In the genomic region with DNA sequence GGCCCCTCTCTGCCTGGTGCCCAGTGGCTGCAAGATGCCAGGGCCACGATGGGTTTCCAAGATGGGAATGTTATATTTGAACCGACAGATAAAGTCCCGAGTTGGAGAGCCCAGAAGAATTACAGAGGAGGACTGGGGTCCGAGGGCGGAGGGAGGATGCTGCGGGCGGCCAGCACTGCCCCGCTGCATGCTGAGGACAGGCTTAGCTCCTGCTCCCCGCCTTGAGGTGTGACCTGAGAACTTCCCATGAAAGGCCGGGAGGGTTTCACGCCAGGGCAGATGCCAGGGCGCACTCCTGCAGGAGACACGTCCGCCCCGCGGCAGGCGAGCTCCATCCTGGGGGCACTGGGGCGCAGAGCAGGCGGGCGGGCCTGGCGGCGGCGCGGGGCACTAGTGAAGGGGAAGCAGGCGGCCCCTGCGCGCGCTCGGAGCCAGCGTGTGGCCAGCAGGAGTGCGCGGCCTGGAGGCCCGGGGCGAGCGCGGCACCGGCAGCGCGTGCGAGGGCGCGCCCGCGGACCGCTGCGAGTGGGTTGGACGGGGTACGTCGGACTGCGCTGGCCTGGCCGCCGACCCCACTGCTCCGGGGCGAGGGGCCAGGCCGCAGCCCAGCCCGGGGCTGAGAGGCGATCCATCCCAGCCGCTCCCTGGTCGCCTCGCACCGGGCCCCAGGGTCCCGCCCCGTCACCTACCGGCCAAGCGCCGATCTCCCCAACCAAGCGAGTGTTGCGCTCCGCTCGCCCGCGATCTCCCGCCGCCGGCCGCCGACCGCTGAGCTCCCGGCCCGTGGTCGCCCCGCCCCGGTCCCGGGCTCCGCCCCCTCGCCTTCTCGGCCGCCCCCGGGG, we compare ENCODE assay signal across 8 cellular contexts. TPM values are rescaled to one million over a fixed set of nuclear protein-coding genes. Genes with fewer than 3 reads are reported as not detected.
DNase-seq lines count a peak whose midpoint lies in the region; TF ChIP-seq lines count a peak whose summit lies in the region.

A gene (minus strand): TSS at position 750 of the 842 bp plus-strand sequence. CDS start 26,275 bp downstream, outside the sequence.

- H3K27me3 ChIP-seq in GM06990 (replicated peaks; ENCODE audit: control insufficient read depth, insufficient read depth, low read length) (no peaks in the 10 kb centered on the region), H7 (ENCODE audit: control insufficient read depth, insufficient read depth, low read length) (no peaks in the 10 kb centered on the region), kidney epithelial cell (ENCODE audit: control insufficient read depth, insufficient read depth, low read length) (no peaks in the 10 kb centered on the region)

- no peak for DNase-seq in GM06990 (ENCODE audit: extremely low read depth, insufficient read length)
- peak; percentile 89 for DNase-seq in H7
- DNase-seq in NCI-H1092 (lab: John Stamatoyannopoulos, UW): peak; percentile 71
- peak; percentile 43 for DNase-seq in activated CD4-positive, CD25-positive, alpha-beta regulatory T cell treated with anti-CD3 and anti-CD28 coated beads, Interleukin-2, amount 50 U/mL, for 16 hours (ENCODE audit: low read depth, low spot score)
- DNase-seq in cerebellar cortex (ENCODE audit: low spot score): peak; percentile 50
- no peak for DNase-seq in kidney epithelial cell (ENCODE audit: low read depth)
- DNase-seq in stimulated activated CD4-positive, alpha-beta T cell treated with anti-CD3 and anti-CD28 coated beads, Interleukin-2, amount 100 ng/mL, for 4 hours (ENCODE audit: low read depth): peak; percentile 39
- no peak for DNase-seq in NCI-H2107 treated with DMSO at 0.1 percent for 48 hours (lab: John Stamatoyannopoulos, UW; ENCODE audit: unreplicated experiment)

- TF ChIP-seq CTCF in GM06990 (IDR thresholded peaks at IDR 0.05; ENCODE audit: insufficient read depth, low read length, poor library complexity, severe bottlenecking) (no peak), kidney epithelial cell (IDR thresholded peaks at IDR 0.05; ENCODE audit: insufficient read depth, low read length, poor library complexity, severe bottlenecking) (no peak)

- H3K4me3 ChIP-seq in GM06990 (replicated peaks; ENCODE audit: low read depth, low read length): peak within 1 kb of the TSS; percentile 83
- peak within 1 kb of the TSS; percentile 80 for H3K4me3 ChIP-seq in H7 (ENCODE audit: insufficient read depth, low read depth, low read length)
- peak within 1 kb of the TSS; percentile 91 for H3K4me3 ChIP-seq in kidney epithelial cell (ENCODE audit: low read depth, low read length)

- H3K36me3 ChIP-seq in GM06990 (ENCODE audit: control insufficient read depth, insufficient read depth, low read length) (no peaks in the 10 kb centered on the region; the same call in 1 of the 2 replicates), H7 (replicated peaks; ENCODE audit: control insufficient read depth, insufficient read depth, low read length) (no peaks in the 10 kb centered on the region), kidney epithelial cell (ENCODE audit: control insufficient read depth, insufficient read depth, low read length) (no peaks in the 10 kb centered on the region)

RNA-seq across cellular contexts. Expression of the gene that starts here (rescaled TPM):
- 1.6 TPM in 2 replicates for total RNA-seq in H7 (2014; rRNA removed; shearing (Covaris generic))
- total RNA-seq in kidney epithelial cell: 3.8 and 5.4 TPM in 2 replicates

Comparison
In these comparisons a context has a peak if more than half of its experiments do, and no peak if none do; other contexts are left out.
1. DNase-seq: peak in H7 (single experiment), NCI-H1092 (single experiment), activated CD4-positive, CD25-positive, alpha-beta regulatory T cell treated with anti-CD3 and anti-CD28 coated beads, Interleukin-2, amount 50 U/mL, for 16 hours (single experiment), cerebellar cortex (single experiment) and stimulated activated CD4-positive, alpha-beta T cell treated with anti-CD3 and anti-CD28 coated beads, Interleukin-2, amount 100 ng/mL, for 4 hours (single experiment); none in GM06990 (single experiment), kidney epithelial cell (single experiment) and NCI-H2107 treated with DMSO at 0.1 percent for 48 hours (single experiment).
2. Peak in every context shown above with its lines, with median percentiles within 50 percentile points of each other: H3K4me3 ChIP-seq.